In genomic region chr4:149708513-149709175, GRCh38 we compare ENCODE assay signal across 13 cellular contexts.
A peak's percentile ranks its signal among the peaks of the same experiment; 100 is the strongest.
DNase-seq lines count a peak whose midpoint lies in the region; FAIRE-seq and TF ChIP-seq lines count a peak whose summit lies in the region.
"Had no signal": no experiment of that assay in that cellular context is flagged by ENCODE, and none has a peak within 500 bp of the region (broad histone marks: within the 10 kb centered on the region; RNA-seq: fewer than 3 reads in every experiment).

No MANE protein-coding gene starts in this region.

- H3K27me3 ChIP-seq in smooth muscle cell (ENCODE audit: low read depth): no peaks in the 10 kb centered on the region
- H3K27me3 ChIP-seq: suprapubic skin had no signal

- H3K9ac ChIP-seq in smooth muscle cell (ENCODE audit: low read depth): no peak overlapping the region

- H3K4me3 ChIP-seq in fibroblast of mammary gland (ENCODE audit: control insufficient read depth, low read depth, low read length): no peak overlapping the region
- no peak overlapping the region for H3K4me3 ChIP-seq in smooth muscle cell
- H3K4me3 ChIP-seq: suprapubic skin had no signal

- H3K27ac ChIP-seq in RWPE1: no peak overlapping the region
- peak overlapping the region; percentile 55 for H3K27ac ChIP-seq in smooth muscle cell (ENCODE audit: low read depth)

- TF ChIP-seq CTCF in RWPE1 (conservative IDR thresholded peaks at IDR 0.05; ENCODE audit: low read depth) (no peak), fibroblast of mammary gland (conservative IDR thresholded peaks at IDR 0.05; ENCODE audit: control insufficient read depth, insufficient read depth, low read depth, low read length) (no peak), smooth muscle cell (IDR thresholded peaks at IDR 0.05; ENCODE audit: borderline replicate concordance, insufficient read depth, poor library complexity, severe bottlenecking) (no peak)

- 67% methylated on average over 1 of the region's 1 CpG for WGBS in smooth muscle cell (ENCODE audit: low lambda C conversion rate)

- H3K9me3 ChIP-seq in smooth muscle cell (replicated peaks; ENCODE audit: low read depth): no peaks in the 10 kb centered on the region
- H3K9me3 ChIP-seq: suprapubic skin had no signal

- H3F3A ChIP-seq in smooth muscle cell (ENCODE audit: low read depth): no peaks in the 10 kb centered on the region

- TF ChIP-seq POLR2A in H54 (IDR thresholded peaks at IDR 0.05; ENCODE audit: low read depth, low read length): no peak

- no peak for DNase-seq in H54 (ENCODE audit: insufficient read length, low spot score)
- peak; percentile 73 for DNase-seq in RWPE1 (ENCODE audit: low spot score)
- peak; percentile 48 for DNase-seq in fibroblast of mammary gland (ENCODE audit: low read depth)
- DNase-seq in smooth muscle cell (lab: John Stamatoyannopoulos, UW; ENCODE audit: unreplicated experiment): no peak
- DNase-seq in activated naive CD4-positive, alpha-beta T cell treated with Interleukin-2 at 50 U/mL for 16 hours: no peak
- DNase-seq in NCI-H2196 treated with DMSO at 0.1 percent for 48 hours (lab: John Stamatoyannopoulos, UW; ENCODE audit: unreplicated experiment): no peak
- DNase-seq in ecto neural progenitor cell (ENCODE audit: low spot score): no peak
- DNase-seq: activated CD4-positive, alpha-beta T cell treated with anti-CD3 and anti-CD28 coated beads, Interleukin-2, amount 10 ng/mL, durations not matched to agents 7 days and 5 days; NCI-H1048; NCI-H345; RPMI8226; T-helper 17 cell had no signal

- no peaks in the 10 kb centered on the region for H4K20me1 ChIP-seq in smooth muscle cell (ENCODE audit: low read depth)

- peak; percentile 20 for FAIRE-seq in H54 (lab: Jason Lieb, UNC)

- CTCF ChIA-PET in RWPE1 (lab: Yijun Ruan, JAX): interaction anchor here (0.8 kb wide), 1 partner anchor 9 kb away, joined by 5 read pairs; no protein-coding TSS in a partner anchor

- peak overlapping the region; percentile 38 for H3K4me2 ChIP-seq in smooth muscle cell

- no peak overlapping the region for H2AFZ ChIP-seq in smooth muscle cell (ENCODE audit: low read depth)

- H3K4me1 ChIP-seq in smooth muscle cell (ENCODE audit: low read depth): no peaks in the 10 kb centered on the region

- POLR2A ChIA-PET in RWPE1 (lab: Yijun Ruan, JAX; ENCODE audit: low non-redundant PET): no interaction called here

- H3K36me3 ChIP-seq in smooth muscle cell (ENCODE audit: low read depth): no peaks in the 10 kb centered on the region
- H3K36me3 ChIP-seq: suprapubic skin had no signal

- no peaks in the 10 kb centered on the region for H3K79me2 ChIP-seq in smooth muscle cell (ENCODE audit: low read depth)

Comparison
In these comparisons a context has a peak if more than half of its experiments do, and no peak if none do; other contexts are left out.
1. DNase-seq: peak in RWPE1 (single experiment) and fibroblast of mammary gland (single experiment); none in H54 (single experiment), smooth muscle cell (single experiment), activated naive CD4-positive, alpha-beta T cell treated with Interleukin-2 at 50 U/mL for 16 hours (single experiment), NCI-H2196 treated with DMSO at 0.1 percent for 48 hours (single experiment) and ecto neural progenitor cell (single experiment).